In the genomic region with DNA sequence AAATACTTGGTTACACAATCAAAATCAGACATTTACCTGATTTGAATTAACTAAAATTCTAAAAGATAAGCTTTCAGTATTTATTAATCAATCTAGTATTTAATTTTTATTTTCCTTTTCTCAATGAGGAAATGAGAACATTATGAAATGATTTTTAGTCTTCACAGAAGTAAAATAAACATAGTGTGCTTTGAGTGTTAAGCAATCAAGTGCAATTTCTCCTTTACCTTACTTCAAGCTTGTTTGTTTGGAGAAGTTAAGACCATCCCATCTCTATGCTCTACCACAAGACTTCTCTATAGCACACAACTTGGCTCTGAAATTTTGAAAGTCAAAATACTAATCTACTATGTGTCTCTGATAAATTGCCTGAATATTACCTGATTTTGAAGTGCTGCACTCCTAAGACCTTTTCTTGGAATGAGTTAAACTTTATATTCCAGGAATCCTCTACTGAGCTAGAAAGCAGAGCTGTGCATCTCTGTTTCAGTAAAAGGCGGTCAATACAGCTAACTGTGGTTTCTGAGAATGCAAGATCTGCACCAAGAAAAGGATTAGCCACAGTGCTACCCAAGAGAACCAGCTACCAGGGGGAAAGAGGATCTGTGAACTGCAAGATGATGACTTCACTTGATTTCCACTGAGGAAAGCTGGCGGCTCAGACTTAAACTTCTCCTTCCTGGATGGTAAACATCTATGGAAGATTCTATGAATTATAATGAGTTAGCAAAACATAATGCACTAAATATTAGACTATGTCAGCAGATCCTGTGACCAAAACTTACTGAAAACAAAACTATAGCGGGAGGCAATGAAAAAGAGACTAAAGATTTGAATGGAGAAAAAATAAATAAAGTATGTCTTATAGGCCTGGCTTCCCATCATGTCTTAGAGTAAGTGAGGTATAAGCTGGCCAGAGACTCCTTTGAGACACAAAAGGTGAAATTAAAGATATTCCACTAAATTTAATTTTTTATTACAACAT, we compare ENCODE assay signal across 5 cellular contexts.
DNase-seq lines count a peak whose midpoint lies in the region; ATAC-seq, FAIRE-seq and TF ChIP-seq lines count a peak whose summit lies in the region.
"Not testable (repeated sequence)": the region's sequence is repeated elsewhere in the genome, so short reads cannot be mapped to it uniquely, and the experiment has no call there.

No MANE protein-coding gene starts in this region.

- FAIRE-seq in K562 (lab: Jason Lieb, UNC), result not testable (repeated sequence)
- FAIRE-seq in endometrium (lab: Jason Lieb, UNC), result peak; percentile 79
- FAIRE-seq in pancreas (lab: Jason Lieb, UNC), result peak; percentile 45

- H2AFZ ChIP-seq in KMS-11 (ENCODE audit: low read depth); K562 (ENCODE audit: low read depth, low read length): not testable (repeated sequence)

- CTCF ChIA-PET in K562 (lab: Yijun Ruan, JAX; ENCODE audit: low intra/inter-chr PET ratio), result not testable (repeated sequence)

- H3K27me3 ChIP-seq in KMS-11 (ENCODE audit: insufficient read depth, low read depth); K562 (ENCODE audit: control insufficient read depth in 2 of 2, insufficient read depth in 2 of 2, low read length in 2 of 2); pancreas: not testable (repeated sequence)

- not testable (repeated sequence) for TF ChIP-seq RAD21 in K562 (CRISPR knock-in tag; conservative IDR thresholded peaks at IDR 0.05 in 1 of 2, IDR thresholded peaks at IDR 0.05 in 1 of 2)

- not testable (repeated sequence) for H3K9me1 ChIP-seq in K562 (ENCODE audit: control insufficient read depth, insufficient read depth, low read length)

- ATAC-seq in K562, pancreas: not testable (repeated sequence)

- DNase-seq in OCI-M1 (lab: John Stamatoyannopoulos, UW), result peak; percentile 68
- DNase-seq in K562 (ENCODE audit: extremely low read depth in 1 of 4, low spot score in 3 of 4), result peak in 1 of 4 experiments; percentile 46
- DNase-seq in pancreas, result not testable (repeated sequence)

- WGBS in K562 (ENCODE audit: insufficient coverage, low coverage, missing lambda C conversion rate), result 0% methylated on average over 2 of the region's 3 CpGs
- 61 to 63% methylated on average over 3 of the region's 3 CpGs for WGBS in pancreas, 2 donors

- not testable (repeated sequence) for H3K27ac ChIP-seq in KMS-11; K562 (ENCODE audit: extremely low read depth, low read depth, low read length); pancreas

- TF ChIP-seq POLR2A in K562 (conservative IDR thresholded peaks at IDR 0.05), result not testable (repeated sequence)

- not testable (repeated sequence) for H3K79me2 ChIP-seq in KMS-11 (ENCODE audit: insufficient read depth, low read depth); K562 (ENCODE audit: control insufficient read depth, insufficient read depth, low read length)

- H3K4me2 ChIP-seq in KMS-11, result peak overlapping the region; percentile 48; the same call in 1 of the 2 replicates
- H3K4me2 ChIP-seq in K562 (ENCODE audit: insufficient read depth, low read length), result not testable (repeated sequence)

- not testable (repeated sequence) for H4K20me1 ChIP-seq in KMS-11 (ENCODE audit: insufficient read depth); K562 (replicated peaks; ENCODE audit: control insufficient read depth, insufficient read depth, low read length)

- TF ChIP-seq EP300 in K562 (IDR thresholded peaks at IDR 0.05; ENCODE audit: low read length), result not testable (repeated sequence)

- POLR2A ChIA-PET in K562 (lab: Yijun Ruan, JAX), result not testable (repeated sequence)

- H3K9ac ChIP-seq in KMS-11; K562 (ENCODE audit: insufficient read depth in 1 of 2, low read depth in 2 of 2, low read length in 2 of 2): not testable (repeated sequence)

- H3K4me1 ChIP-seq in KMS-11 (ENCODE audit: low read depth, poor library complexity, severe bottlenecking); K562 (replicated peaks in 1 of 2; ENCODE audit: control insufficient read depth in 2 of 2, insufficient read depth in 2 of 2, low read length in 2 of 2); pancreas: not testable (repeated sequence)

- H3K4me3 ChIP-seq in KMS-11 (IDR thresholded peaks at IDR 0.05; ENCODE audit: insufficient read depth, low read depth, low read length); K562; pancreas: not testable (repeated sequence)

- not testable (repeated sequence) for TF ChIP-seq CTCF in KMS-11 (conservative IDR thresholded peaks at IDR 0.05; ENCODE audit: low read depth, low read length); K562 (IDR thresholded peaks at IDR 0.05 in 2 of 3, conservative IDR thresholded peaks at IDR 0.05 in 1 of 3; ENCODE audit: insufficient read depth in 2 of 3, low read depth in 1 of 3, low read length in 3 of 3); pancreas (IDR thresholded peaks at IDR 0.05)

- in situ Hi-C loops in K562 (cut with MboI), result not testable (repeated sequence)

- BruUV-seq in K562 (replicated peaks; lab: Mats Ljungman, UMichigan), result not testable (repeated sequence)

- H3K9me3 ChIP-seq in K562 (replicated peaks; ENCODE audit: control insufficient read depth, insufficient read depth, low read depth, low read length); pancreas: not testable (repeated sequence)

- H3K36me3 ChIP-seq in KMS-11 (ENCODE audit: insufficient read depth); K562 (ENCODE audit: control insufficient read depth, insufficient read depth, low read length); pancreas: not testable (repeated sequence)

- intact Hi-C loops in K562 (cut with micrococcal nuclease); pancreas (cut with DNase I): not testable (repeated sequence)

TF ChIP-seq in K562, 482 proteins besides CTCF, POLR2A, EP300 and RAD21:
- TF ChIP-seq C11orf30 (IDR thresholded peaks at IDR 0.05; ENCODE audit: low read depth) (peak; percentile 53; the same call in 1 of the 2 replicates), CC2D1A (IDR thresholded peaks at IDR 0.05) (peak; percentile 93; the same call in 1 of the 2 replicates), CEBPG (tag; conservative IDR thresholded peaks at IDR 0.05 in 1 of 2, IDR thresholded peaks at IDR 0.05 in 1 of 2) (peak; percentile 7 to 56; a peak in 2 of 4 replicates), MAFG (tag; conservative IDR thresholded peaks at IDR 0.05) (peak; percentile 46), CEBPB (tag; IDR thresholded peaks at IDR 0.05) (peak; percentile 68), KDM1A (IDR thresholded peaks at IDR 0.05) (peak in 1 of 2 experiments; percentile 17; a peak in 1 of 4 replicates), ZBTB5 (IDR thresholded peaks at IDR 0.05) (peak; percentile 91), ZNF316 (IDR thresholded peaks at IDR 0.05) (peak; percentile 79)
- TF ChIP-seq CEBPG (CRISPR knock-in tag; IDR thresholded peaks at IDR 0.05), result not testable (repeated sequence)
